ENCODE assay signal across 2 cellular contexts in the genomic region with DNA sequence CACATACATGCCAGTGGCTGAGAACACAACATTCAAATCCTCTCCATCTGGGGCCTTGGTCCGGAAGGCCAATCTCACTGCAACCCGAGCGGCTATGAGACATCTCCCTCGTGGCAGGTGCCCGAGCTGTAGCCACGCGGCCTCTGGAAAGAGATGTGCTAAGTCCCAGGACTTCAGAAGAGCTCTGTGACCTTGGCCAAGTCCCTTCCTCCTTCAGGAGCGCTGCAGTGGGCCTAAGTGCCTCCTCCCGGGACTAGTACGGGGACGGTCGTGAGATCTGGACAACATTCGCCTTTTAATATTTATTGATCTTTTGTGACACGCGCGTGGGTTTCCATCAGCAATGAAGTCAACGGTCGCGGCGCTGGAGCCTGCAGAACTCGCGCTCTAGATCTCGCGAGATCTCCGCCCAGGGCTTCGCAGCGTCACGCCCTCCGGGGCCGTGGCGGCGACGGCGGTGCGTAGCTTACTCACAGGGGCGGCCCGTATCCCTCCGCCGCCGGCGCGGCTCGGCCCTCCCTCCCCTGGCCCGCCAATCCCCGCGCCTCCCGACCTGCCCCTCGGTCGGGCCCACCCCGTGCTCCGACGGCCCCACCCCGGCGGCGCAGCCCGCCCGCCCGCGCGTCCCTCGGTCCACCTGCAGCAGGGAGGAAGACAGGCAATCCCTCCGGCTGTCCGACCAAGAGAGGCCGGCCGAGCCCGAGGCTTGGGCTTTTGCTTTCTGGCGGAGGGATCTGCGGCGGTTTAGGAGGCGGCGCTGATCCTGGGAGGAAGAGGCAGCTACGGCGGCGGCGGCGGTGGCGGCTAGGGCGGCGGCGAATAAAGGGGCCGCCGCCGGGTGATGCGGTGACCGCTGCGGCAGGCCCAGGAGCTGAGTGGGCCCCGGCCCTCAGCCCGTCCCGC.
TF ChIP-seq lines count a peak whose summit lies in the region.

A gene (plus strand): TSS at position 588 of the 903 bp plus-strand sequence. CDS start 453 bp downstream, outside the sequence.

TF ChIP-seq in HCT116, 20 proteins besides CTCF, POLR2A, EP300 and RAD21 (continued from another document):
- TF ChIP-seq, protein P1, sequence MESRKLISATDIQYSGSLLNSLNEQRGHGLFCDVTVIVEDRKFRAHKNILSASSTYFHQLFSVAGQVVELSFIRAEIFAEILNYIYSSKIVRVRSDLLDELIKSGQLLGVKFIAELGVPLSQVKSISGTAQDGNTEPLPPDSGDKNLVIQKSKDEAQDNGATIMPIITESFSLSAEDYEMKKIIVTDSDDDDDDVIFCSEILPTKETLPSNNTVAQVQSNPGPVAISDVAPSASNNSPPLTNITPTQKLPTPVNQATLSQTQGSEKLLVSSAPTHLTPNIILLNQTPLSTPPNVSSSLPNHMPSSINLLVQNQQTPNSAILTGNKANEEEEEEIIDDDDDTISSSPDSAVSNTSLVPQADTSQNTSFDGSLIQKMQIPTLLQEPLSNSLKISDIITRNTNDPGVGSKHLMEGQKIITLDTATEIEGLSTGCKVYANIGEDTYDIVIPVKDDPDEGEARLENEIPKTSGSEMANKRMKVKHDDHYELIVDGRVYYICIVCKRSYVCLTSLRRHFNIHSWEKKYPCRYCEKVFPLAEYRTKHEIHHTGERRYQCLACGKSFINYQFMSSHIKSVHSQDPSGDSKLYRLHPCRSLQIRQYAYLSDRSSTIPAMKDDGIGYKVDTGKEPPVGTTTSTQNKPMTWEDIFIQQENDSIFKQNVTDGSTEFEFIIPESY (IDR thresholded peaks at IDR 0.05; ENCODE audit: extremely low read depth, insufficient replicate concordance, low read length), result peak; percentile 95
- TF ChIP-seq CBX3 (IDR thresholded peaks at IDR 0.05; ENCODE audit: low read depth), result peak; percentile 86
- TF ChIP-seq FOSL1 (IDR thresholded peaks at IDR 0.05; ENCODE audit: low read depth), result no peak; the same call in 1 of the 2 replicates
- no peak for TF ChIP-seq SRF (IDR thresholded peaks at IDR 0.05; ENCODE audit: low read depth)
- TF ChIP-seq ELF1 (IDR thresholded peaks at IDR 0.05; ENCODE audit: borderline replicate concordance, low read depth), result no peak
- peak; percentile 73 for TF ChIP-seq SP1 (IDR thresholded peaks at IDR 0.05; ENCODE audit: low read depth)
- TF ChIP-seq, protein P2, sequence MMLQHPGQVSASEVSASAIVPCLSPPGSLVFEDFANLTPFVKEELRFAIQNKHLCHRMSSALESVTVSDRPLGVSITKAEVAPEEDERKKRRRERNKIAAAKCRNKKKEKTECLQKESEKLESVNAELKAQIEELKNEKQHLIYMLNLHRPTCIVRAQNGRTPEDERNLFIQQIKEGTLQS (IDR thresholded peaks at IDR 0.05), result no peak
- peak; percentile 33; the same call in 1 of the 2 replicates for TF ChIP-seq JUND (IDR thresholded peaks at IDR 0.05)
- peak; percentile 48 for TF ChIP-seq YY1 (IDR thresholded peaks at IDR 0.05; ENCODE audit: extremely low read depth, insufficient replicate concordance, low read depth, low read length)
- peak; percentile 63 for TF ChIP-seq SIN3A (IDR thresholded peaks at IDR 0.05; ENCODE audit: low read depth)
- peak; percentile 74 for TF ChIP-seq POLR2AphosphoS5 (IDR thresholded peaks at IDR 0.05; ENCODE audit: low read depth, low read length)

TF ChIP-seq in neural cell, 6 proteins besides CTCF, POLR2A, EP300 and RAD21 (continued from another document):
- TF ChIP-seq, protein P3, sequence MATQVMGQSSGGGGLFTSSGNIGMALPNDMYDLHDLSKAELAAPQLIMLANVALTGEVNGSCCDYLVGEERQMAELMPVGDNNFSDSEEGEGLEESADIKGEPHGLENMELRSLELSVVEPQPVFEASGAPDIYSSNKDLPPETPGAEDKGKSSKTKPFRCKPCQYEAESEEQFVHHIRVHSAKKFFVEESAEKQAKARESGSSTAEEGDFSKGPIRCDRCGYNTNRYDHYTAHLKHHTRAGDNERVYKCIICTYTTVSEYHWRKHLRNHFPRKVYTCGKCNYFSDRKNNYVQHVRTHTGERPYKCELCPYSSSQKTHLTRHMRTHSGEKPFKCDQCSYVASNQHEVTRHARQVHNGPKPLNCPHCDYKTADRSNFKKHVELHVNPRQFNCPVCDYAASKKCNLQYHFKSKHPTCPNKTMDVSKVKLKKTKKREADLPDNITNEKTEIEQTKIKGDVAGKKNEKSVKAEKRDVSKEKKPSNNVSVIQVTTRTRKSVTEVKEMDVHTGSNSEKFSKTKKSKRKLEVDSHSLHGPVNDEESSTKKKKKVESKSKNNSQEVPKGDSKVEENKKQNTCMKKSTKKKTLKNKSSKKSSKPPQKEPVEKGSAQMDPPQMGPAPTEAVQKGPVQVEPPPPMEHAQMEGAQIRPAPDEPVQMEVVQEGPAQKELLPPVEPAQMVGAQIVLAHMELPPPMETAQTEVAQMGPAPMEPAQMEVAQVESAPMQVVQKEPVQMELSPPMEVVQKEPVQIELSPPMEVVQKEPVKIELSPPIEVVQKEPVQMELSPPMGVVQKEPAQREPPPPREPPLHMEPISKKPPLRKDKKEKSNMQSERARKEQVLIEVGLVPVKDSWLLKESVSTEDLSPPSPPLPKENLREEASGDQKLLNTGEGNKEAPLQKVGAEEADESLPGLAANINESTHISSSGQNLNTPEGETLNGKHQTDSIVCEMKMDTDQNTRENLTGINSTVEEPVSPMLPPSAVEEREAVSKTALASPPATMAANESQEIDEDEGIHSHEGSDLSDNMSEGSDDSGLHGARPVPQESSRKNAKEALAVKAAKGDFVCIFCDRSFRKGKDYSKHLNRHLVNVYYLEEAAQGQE (IDR thresholded peaks at IDR 0.05; ENCODE audit: borderline replicate concordance), result peak; percentile 87
- TF ChIP-seq SMC3 (conservative IDR thresholded peaks at IDR 0.05; ENCODE audit: poor library complexity), result peak; percentile 27
